Comparison of ENCODE assay signal across 15 cellular contexts in genomic region chr15:41263891-41264351, GRCh38. TPM values are rescaled to one million over a fixed set of nuclear protein-coding genes. Genes with fewer than 3 reads are reported as not detected.
DNase-seq lines count a peak whose midpoint lies in the region; ATAC-seq and TF ChIP-seq lines count a peak whose summit lies in the region.
"Had no signal": no experiment of that assay in that cellular context is flagged by ENCODE, and none has a peak within 500 bp of the region (broad histone marks: within the 10 kb centered on the region; RNA-seq: fewer than 3 reads in every experiment).

No MANE protein-coding gene starts in this region.

- H3K27me3 ChIP-seq in A673 (replicated peaks; ENCODE audit: insufficient read depth, low read depth, low read length, poor library complexity), result no peaks in the 10 kb centered on the region
- H3K27me3 ChIP-seq: colonic mucosa had no signal

- H3K4me3 ChIP-seq in A673 (ENCODE audit: low read depth, low read length, poor library complexity, severe bottlenecking), result no peak overlapping the region
- H3K4me3 ChIP-seq: colonic mucosa had no signal

- H3K9me3 ChIP-seq in A673 (ENCODE audit: low read depth, low read length, poor library complexity, severe bottlenecking), result peaks cover 3% of the 10 kb centered on the region
- H3K9me3 ChIP-seq: colonic mucosa had no signal

- no peak for TF ChIP-seq CTCF in A673 (conservative IDR thresholded peaks at IDR 0.05; ENCODE audit: low read depth, low read length)

- H3K4me3 Mint-ChIP-seq in dendritic cell treated with granulocyte-macrophage colony-stimulating factor and Interleukin-4, amounts not matched to agents 40 ng/mL and 50 ng/mL, for 4 days, result no peak overlapping the region

- H3K4me1 Mint-ChIP-seq in dendritic cell treated with granulocyte-macrophage colony-stimulating factor and Interleukin-4, amounts not matched to agents 40 ng/mL and 50 ng/mL, for 4 days (ENCODE audit: low read depth), result peaks cover 20% of the 10 kb centered on the region

- no TSS peak for BruUV-seq in A673 (replicated peaks; lab: Mats Ljungman, UMichigan)

- DNase-seq in A673 (ENCODE audit: low spot score), result peak; percentile 26
- DNase-seq in Kasumi-1 (lab: John Stamatoyannopoulos, UW), result peak; percentile 32 to 34
- DNase-seq in iris pigment epithelial cell (ENCODE audit: low read depth), result peak; percentile 84
- no peak for DNase-seq in NCI-H774 (lab: John Stamatoyannopoulos, UW)
- DNase-seq in KG1 (lab: John Stamatoyannopoulos, UW), result no peak
- DNase-seq in cortex of kidney (lab: John Stamatoyannopoulos, UW), result no peak
- DNase-seq: activated CD8-positive, alpha-beta memory T cell treated with anti-CD3 and anti-CD28 coated beads, Interleukin-2, amount 50 U/mL, for 4 hours; colonic mucosa; DMS79; SHP77 treated with DMSO at 0.1 percent for 48 hours had no signal

- POLR2A ChIA-PET in A673 (lab: Charles Lee; ENCODE audit: low non-redundant PET), result interaction anchor here (0.5 to 0.7 kb wide), 2 partner anchors 159 to 390 kb away, joined by 3 to 7 read pairs; no protein-coding TSS in a partner anchor

- intact Hi-C loops in A673 (cut with micrococcal nuclease; ENCODE audit: unreplicated experiment), result no loop called here
- intact Hi-C loops in dendritic cell treated with granulocyte-macrophage colony-stimulating factor and Interleukin-4, amounts not matched to agents 40 ng/mL and 50 ng/mL, for 4 days (cut with micrococcal nuclease), result no loop called here

- peaks cover 8% of the 10 kb centered on the region for H3K36me3 ChIP-seq in A673 (ENCODE audit: insufficient read depth, low read length, poor library complexity, severe bottlenecking)

- no peak overlapping the region for H3K27ac ChIP-seq in A673 (ENCODE audit: low read depth, low read length, poor library complexity, severe bottlenecking)
- H3K27ac ChIP-seq: colonic mucosa had no signal

- peaks cover 7% of the 10 kb centered on the region for H3K4me1 ChIP-seq in A673 (ENCODE audit: insufficient read depth, low read length, poor library complexity, severe bottlenecking)

- H3K9me3 Mint-ChIP-seq in dendritic cell treated with granulocyte-macrophage colony-stimulating factor and Interleukin-4, amounts not matched to agents 40 ng/mL and 50 ng/mL, for 4 days, result no peaks in the 10 kb centered on the region

- H3K27me3 Mint-ChIP-seq in dendritic cell treated with granulocyte-macrophage colony-stimulating factor and Interleukin-4, amounts not matched to agents 40 ng/mL and 50 ng/mL, for 4 days, result no peaks in the 10 kb centered on the region

- no peak for ATAC-seq in GM21367 (IDR thresholded peaks at IDR 0.05; ENCODE audit: unreplicated experiment)

- H3K36me3 Mint-ChIP-seq in dendritic cell treated with granulocyte-macrophage colony-stimulating factor and Interleukin-4, amounts not matched to agents 40 ng/mL and 50 ng/mL, for 4 days (ENCODE audit: low read depth), result peaks cover 90% of the 10 kb centered on the region

- CTCF ChIA-PET in A673 (lab: Charles Lee), result interaction anchor here (0.6 kb wide), 1 partner anchor 173 kb away, joined by 4 read pairs; no protein-coding TSS in a partner anchor

- peak overlapping the region; percentile 59 for H3K27ac Mint-ChIP-seq in dendritic cell treated with granulocyte-macrophage colony-stimulating factor and Interleukin-4, amounts not matched to agents 40 ng/mL and 50 ng/mL, for 4 days

RNA-seq across cellular contexts. Expression of gene CHP1, which starts 32.9 kb away (rescaled TPM):
- 70.8 and 71.2 TPM in 2 replicates for total RNA-seq in A673 (2021)

RNA-seq across cellular contexts. Expression of gene EXD1, which starts 33.4 kb away (rescaled TPM):
- not detected in 2 replicates for total RNA-seq in A673 (2021)
- total RNA-seq: colonic mucosa, lower leg skin, NCI-H460, osteoblast had no signal

Comparison
In these comparisons a context has a peak if more than half of its experiments do, and no peak if none do; other contexts are left out.
1. DNase-seq: peak in A673 (single experiment), Kasumi-1 (2 of 2) and iris pigment epithelial cell (single experiment); none in NCI-H774 (single experiment), KG1 (single experiment) and cortex of kidney (single experiment).